Comparison of ENCODE assay signal across 8 cellular contexts in genomic region chrX:79153348-79153747, GRCh38.
A peak's percentile ranks its signal among the peaks of the same experiment; 100 is the strongest.
DNase-seq lines count a peak whose midpoint lies in the region; ATAC-seq lines count a peak whose summit lies in the region.
"Had no signal": no experiment of that assay in that cellular context is flagged by ENCODE, and none has a peak within 500 bp of the region (broad histone marks: within the 10 kb centered on the region; RNA-seq: fewer than 3 reads in every experiment).

No MANE protein-coding gene starts in this region.

- H3K4me3 Mint-ChIP-seq in central memory CD8-positive, alpha-beta T cell, result peak overlapping the region; percentile 73

- ATAC-seq in GM18502 (IDR thresholded peaks at IDR 0.05; ENCODE audit: poor library complexity, unreplicated experiment) (peak; percentile 58), GM21381 (IDR thresholded peaks at IDR 0.05; ENCODE audit: unreplicated experiment) (peak; percentile 62), HG03442 (IDR thresholded peaks at IDR 0.05; ENCODE audit: unreplicated experiment) (peak; percentile 55)
- ATAC-seq in central memory CD8-positive, alpha-beta T cell (replicated peaks; ENCODE audit: extremely low read depth, poor library complexity, severe bottlenecking), result no peak

- H3K4me1 Mint-ChIP-seq in central memory CD8-positive, alpha-beta T cell, result peaks cover 61% of the 10 kb centered on the region

- H3K9me3 Mint-ChIP-seq in central memory CD8-positive, alpha-beta T cell, result no peaks in the 10 kb centered on the region

- H3K27ac Mint-ChIP-seq in central memory CD8-positive, alpha-beta T cell (ENCODE audit: low read depth), result peak overlapping the region; percentile 93

- no peak for DNase-seq in central memory CD8-positive, alpha-beta T cell (ENCODE audit: low spot score in 2 of 2)
- DNase-seq in GDM1 (lab: John Stamatoyannopoulos, UW) (no peak), NCI-H1436 (lab: John Stamatoyannopoulos, UW) (no peak), amygdala (lab: John Stamatoyannopoulos, UW) (no peak)
- DNase-seq: IMR-90 had no signal

- no peaks in the 10 kb centered on the region for H3K27me3 Mint-ChIP-seq in central memory CD8-positive, alpha-beta T cell

- H3K36me3 Mint-ChIP-seq in central memory CD8-positive, alpha-beta T cell (ENCODE audit: insufficient read depth), result peaks cover 45% of the 10 kb centered on the region
